ENCODE assay signal across 3 cellular contexts in genomic region chr22:45436871-45437517, GRCh38. TPM values are rescaled to one million over a fixed set of nuclear protein-coding genes. Genes with fewer than 3 reads are reported as not detected.
"Had no signal": no experiment of that assay in that cellular context is flagged by ENCODE, and none has a peak within 500 bp of the region (broad histone marks: within the 10 kb centered on the region; RNA-seq: fewer than 3 reads in every experiment).

No MANE protein-coding gene starts in this region.

RNA-seq across cellular contexts. Expression of gene SMC1B, which starts 23.6 kb away (rescaled TPM):
- total RNA-seq: aorta, breast epithelium, Right ventricle myocardium inferior had no signal
- polyA plus RNA-seq: aorta had no signal
